In the genomic region with DNA sequence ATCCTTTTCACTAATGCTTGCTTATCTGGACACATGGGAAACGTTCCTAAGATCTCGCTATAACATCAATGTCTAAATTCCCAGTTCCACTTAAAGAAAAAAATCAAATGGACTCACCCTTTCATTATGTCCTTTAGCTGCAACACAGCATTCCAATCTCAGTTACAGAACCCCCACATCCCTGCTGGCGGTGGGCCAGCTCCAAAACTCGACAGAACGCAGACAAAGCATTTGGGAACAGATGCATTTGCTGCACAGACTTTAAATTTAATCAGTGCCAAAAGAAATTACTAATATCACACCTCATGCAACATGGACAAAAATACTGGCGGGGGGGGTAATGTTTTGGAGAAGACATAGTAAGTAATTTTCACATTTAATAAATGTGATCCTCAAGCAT, we compare ENCODE assay signal across 19 cellular contexts.
DNase-seq lines count a peak whose midpoint lies in the region; ATAC-seq and TF ChIP-seq lines count a peak whose summit lies in the region.
"Had no signal": no experiment of that assay in that cellular context is flagged by ENCODE, and none has a peak within 500 bp of the region (broad histone marks: within the 10 kb centered on the region; RNA-seq: fewer than 3 reads in every experiment).

No MANE protein-coding gene starts in this region.

- H3K4me1 ChIP-seq in adipocyte (ENCODE audit: control insufficient read depth, insufficient read depth, low read length) (peaks cover 79% of the 10 kb centered on the region), transverse colon (peaks cover 7 to 35% (median 16%) of the 10 kb centered on the region in 4 donors)

- H3K4me3 ChIP-seq in adipocyte (ENCODE audit: low read length) (peak overlapping the region; percentile 5), transverse colon (no peak overlapping the region)
- H3K4me3 ChIP-seq: colonic mucosa, gastrocnemius medialis, left ventricle myocardium inferior, tibial nerve had no signal

- in situ Hi-C loops in transverse colon (cut with MboI; ENCODE audit: low pct_ligation_motif_present in 1 of 4, low pct_unique_long_range_greater_than_20kb in 1 of 4, low sequenced_read_pairs in 3 of 4): no loop called here

- H3K36me3 ChIP-seq in adipocyte (ENCODE audit: control insufficient read depth, insufficient read depth, low read length, severe bottlenecking) (no peaks in the 10 kb centered on the region), transverse colon (no peaks in the 10 kb centered on the region)
- H3K36me3 ChIP-seq: colonic mucosa, gastrocnemius medialis, left ventricle myocardium inferior, tibial nerve, WERI-Rb-1 had no signal

- peaks cover 19% of the 10 kb centered on the region for H3K36me3 Mint-ChIP-seq in activated CD4-positive, alpha-beta T cell treated with anti-CD3 and anti-CD28 coated beads, Interleukin-2, amount 10 ng/mL, durations not matched to agents 7 days and 5 days (ENCODE audit: low read depth)

- no peak for TF ChIP-seq CTCF in transverse colon (IDR thresholded peaks at IDR 0.05)

- no peak for DNase-seq in activated CD4-positive, alpha-beta T cell treated with anti-CD3 and anti-CD28 coated beads, Interleukin-2, amount 10 ng/mL, durations not matched to agents 7 days and 5 days
- DNase-seq in activated CD4-positive, alpha-beta T cell treated with anti-CD3 and anti-CD28 coated beads, Interleukin-2, amount 50 U/mL, for 48 hours: no peak
- DNase-seq in adipocyte (ENCODE audit: low read depth) (no peak), left kidney (ENCODE audit: low read depth, low spot score) (peak; percentile 58), transverse colon (no peak), NCI-H146 treated with DMSO at 0.1 percent for 48 hours (lab: John Stamatoyannopoulos, UW; ENCODE audit: unreplicated experiment) (no peak)
- DNase-seq: activated effector memory CD4-positive, alpha-beta T cell treated with anti-CD3 and anti-CD28 coated beads, Interleukin-2, amount 50 U/mL, for 16 hours; anterior cingulate cortex; colonic mucosa; DMS79 treated with DMSO at 0.1 percent for 48 hours; gastrocnemius medialis; H9; left ventricle myocardium inferior; NCI-H1436 treated with DMSO at 0.1 percent for 48 hours; NK-92 treated with Interleukin-12 subunit alpha and Interleukin-12 subunit beta, amount 100 ng/mL, for 24 hours had no signal

- H3K9me3 ChIP-seq in adipocyte (ENCODE audit: control insufficient read depth, low read length) (no peaks in the 10 kb centered on the region), transverse colon (no peaks in the 10 kb centered on the region)
- H3K9me3 ChIP-seq: colonic mucosa, gastrocnemius medialis, left ventricle myocardium inferior, tibial nerve had no signal

- H3K27me3 Mint-ChIP-seq in activated CD4-positive, alpha-beta T cell treated with anti-CD3 and anti-CD28 coated beads, Interleukin-2, amount 10 ng/mL, durations not matched to agents 7 days and 5 days: peaks cover 5% of the 10 kb centered on the region

- peak overlapping the region in 3 of 4 donors; percentile 14 to 54 (median 31) for H3K27ac ChIP-seq in transverse colon
- H3K27ac ChIP-seq: colonic mucosa, left ventricle myocardium inferior had no signal

- 39 to 45% methylated on average over 6 of the region's 6 CpGs for WGBS in transverse colon (ENCODE audit: low coverage in 1 of 2), 2 donors

- ATAC-seq in GM18511 (IDR thresholded peaks at IDR 0.05; ENCODE audit: unreplicated experiment) (no peak), HG02798 (IDR thresholded peaks at IDR 0.05; ENCODE audit: poor library complexity, unreplicated experiment) (no peak)
- ATAC-seq: gastrocnemius medialis had no signal

- no peak overlapping the region for H3K9ac ChIP-seq in adipocyte (ENCODE audit: low read length)

- H3K9me3 Mint-ChIP-seq in activated CD4-positive, alpha-beta T cell treated with anti-CD3 and anti-CD28 coated beads, Interleukin-2, amount 10 ng/mL, durations not matched to agents 7 days and 5 days: peaks cover 2% of the 10 kb centered on the region
- H3K9me3 Mint-ChIP-seq: H9 had no signal

- POLR2A ChIA-PET in activated CD4-positive, alpha-beta T cell treated with anti-CD3 and anti-CD28 coated beads, Interleukin-2, amount 10 ng/mL, durations not matched to agents 7 days and 5 days (lab: Charles Lee): no interaction called here

- no peak for TF ChIP-seq POLR2A in transverse colon (IDR thresholded peaks at IDR 0.05)

- CTCF ChIA-PET in activated CD4-positive, alpha-beta T cell treated with anti-CD3 and anti-CD28 coated beads, Interleukin-2, amount 10 ng/mL, durations not matched to agents 7 days and 5 days (lab: Charles Lee): interaction anchor here (0.6 to 1.9 kb wide), 7 partner anchors 9 to 939 kb away, joined by 3 to 7 read pairs (median 3); no protein-coding TSS in a partner anchor

- peak overlapping the region; percentile 47 for H3K27ac Mint-ChIP-seq in activated CD4-positive, alpha-beta T cell treated with anti-CD3 and anti-CD28 coated beads, Interleukin-2, amount 10 ng/mL, durations not matched to agents 7 days and 5 days
- H3K27ac Mint-ChIP-seq: H9 had no signal

- no peaks in the 10 kb centered on the region for H3K27me3 ChIP-seq in adipocyte (replicated peaks; ENCODE audit: control insufficient read depth, insufficient read depth, low read length)
- no peaks in the 10 kb centered on the region for H3K27me3 ChIP-seq in transverse colon
- H3K27me3 ChIP-seq: colonic mucosa, gastrocnemius medialis, tibial nerve had no signal

- no peak for TF ChIP-seq EP300 in transverse colon (IDR thresholded peaks at IDR 0.05; ENCODE audit: low read depth)

- H3K4me1 Mint-ChIP-seq in activated CD4-positive, alpha-beta T cell treated with anti-CD3 and anti-CD28 coated beads, Interleukin-2, amount 10 ng/mL, durations not matched to agents 7 days and 5 days: peaks cover 77% of the 10 kb centered on the region

- H3K4me3 Mint-ChIP-seq in activated CD4-positive, alpha-beta T cell treated with anti-CD3 and anti-CD28 coated beads, Interleukin-2, amount 10 ng/mL, durations not matched to agents 7 days and 5 days: no peak overlapping the region
- H3K4me3 Mint-ChIP-seq: H9 had no signal

- intact Hi-C loops in transverse colon (cut with DNase I; ENCODE audit: low total_unique reads): no loop called here
